ENCODE assay signal across 8 cellular contexts in genomic region chr22:30423296-30423958, GRCh38. TPM values are rescaled to one million over a fixed set of nuclear protein-coding genes. Genes with fewer than 3 reads are reported as not detected.
DNase-seq lines count a peak whose midpoint lies in the region; ATAC-seq and TF ChIP-seq lines count a peak whose summit lies in the region.

No MANE protein-coding gene starts in this region.

- H3K27ac Mint-ChIP-seq in stimulated activated naive CD8-positive, alpha-beta T cell treated with anti-CD3 and anti-CD28 coated beads, Interleukin-15, Interleukin-2, amounts not matched to agents 100 ng/mL and 50 ng/mL, for 24 hours = peak overlapping the region; percentile 99

- peak; percentile 22 for ATAC-seq in GM19372 (IDR thresholded peaks at IDR 0.05; ENCODE audit: low read depth, unreplicated experiment)
- peak; percentile 30 for ATAC-seq in HG03457 (IDR thresholded peaks at IDR 0.05; ENCODE audit: unreplicated experiment)
- ATAC-seq in HG03521 (IDR thresholded peaks at IDR 0.05; ENCODE audit: unreplicated experiment) = no peak

- H3K4me1 ChIP-seq in mesodermal cell (ENCODE audit: control insufficient read depth, insufficient read depth, low read length, poor library complexity, severe bottlenecking) = peaks cover 32% of the 10 kb centered on the region

- no peaks in the 10 kb centered on the region for H3K27me3 Mint-ChIP-seq in stimulated activated naive CD8-positive, alpha-beta T cell treated with anti-CD3 and anti-CD28 coated beads, Interleukin-15, Interleukin-2, amounts not matched to agents 100 ng/mL and 50 ng/mL, for 24 hours

- H3K9me3 Mint-ChIP-seq in stimulated activated naive CD8-positive, alpha-beta T cell treated with anti-CD3 and anti-CD28 coated beads, Interleukin-15, Interleukin-2, amounts not matched to agents 100 ng/mL and 50 ng/mL, for 24 hours = no peaks in the 10 kb centered on the region

- TF ChIP-seq CTCF in AG10803 (conservative IDR thresholded peaks at IDR 0.05; ENCODE audit: low read length) (no peak), VCaP (conservative IDR thresholded peaks at IDR 0.05) (0 out of 2 replicates have a peak, but pooled peaks have one; percentile 7)

- 0 to 1% methylated on average over 26 to 41 of the region's 45 CpGs for WGBS in mesodermal cell (ENCODE audit: insufficient coverage in 2 of 2), 2 experiments

- DNase-seq in AG10803 (ENCODE audit: low read depth) (no peak), dermis blood vessel endothelial cell (peak; percentile 56)

- H3K4me1 Mint-ChIP-seq in stimulated activated naive CD8-positive, alpha-beta T cell treated with anti-CD3 and anti-CD28 coated beads, Interleukin-15, Interleukin-2, amounts not matched to agents 100 ng/mL and 50 ng/mL, for 24 hours (ENCODE audit: low read depth) = peaks cover 76% of the 10 kb centered on the region

- H3K9me3 ChIP-seq in mesodermal cell (ENCODE audit: control insufficient read depth, low read length) = no peaks in the 10 kb centered on the region

- H3K36me3 ChIP-seq in mesodermal cell (ENCODE audit: control insufficient read depth, insufficient read depth, low read length) = peaks cover 26% of the 10 kb centered on the region

- peak overlapping the region; percentile 98 for H3K4me3 Mint-ChIP-seq in stimulated activated naive CD8-positive, alpha-beta T cell treated with anti-CD3 and anti-CD28 coated beads, Interleukin-15, Interleukin-2, amounts not matched to agents 100 ng/mL and 50 ng/mL, for 24 hours

- H3K4me3 ChIP-seq in AG10803 (ENCODE audit: low read length) (peak overlapping the region; percentile 75), mesodermal cell (ENCODE audit: extremely low read depth, insufficient read depth, low read length, poor library complexity, severe bottlenecking) (peak overlapping the region; percentile 61)

- H3K36me3 Mint-ChIP-seq in stimulated activated naive CD8-positive, alpha-beta T cell treated with anti-CD3 and anti-CD28 coated beads, Interleukin-15, Interleukin-2, amounts not matched to agents 100 ng/mL and 50 ng/mL, for 24 hours (ENCODE audit: low read depth) = peaks cover 52% of the 10 kb centered on the region

- H3K27ac ChIP-seq in VCaP (peak overlapping the region; percentile 95), mesodermal cell (ENCODE audit: low read depth, low read length, severe bottlenecking) (peak overlapping the region; percentile 95)

RNA-seq across cellular contexts. Expression of gene MTFP1, which starts 2.1 kb away (rescaled TPM):
- total RNA-seq in dermis blood vessel endothelial cell = 31.7 and 36.8 TPM in 2 replicates
- 25.4 TPM for polyA plus RNA-seq in mesodermal cell (2013, experiment 1 of 2)
- 15.0 TPM for polyA plus RNA-seq in mesodermal cell (2013, experiment 2 of 2)

RNA-seq across cellular contexts. Expression of gene SEC14L2, which starts 26.6 kb away (rescaled TPM):
- total RNA-seq in dermis blood vessel endothelial cell = 16.2 and 17.0 TPM in 2 replicates
- 11.6 TPM for polyA plus RNA-seq in mesodermal cell (2013, experiment 1 of 2)
- 11.4 TPM for polyA plus RNA-seq in mesodermal cell (2013, experiment 2 of 2)

RNA-seq across cellular contexts. Expression of gene RNF215, which starts 36.2 kb away (rescaled TPM):
- 15.1 and 29.3 TPM in 2 replicates for total RNA-seq in dermis blood vessel endothelial cell
- polyA plus RNA-seq in mesodermal cell (2013, experiment 1 of 2) = 21.1 TPM
- 17.0 TPM for polyA plus RNA-seq in mesodermal cell (2013, experiment 2 of 2)

RNA-seq across cellular contexts. Expression of gene SEC14L3, which starts 48.4 kb away (rescaled TPM):
- not detected in 2 replicates for total RNA-seq in dermis blood vessel endothelial cell
- not detected for polyA plus RNA-seq in mesodermal cell (2013, experiment 1 of 2)
- polyA plus RNA-seq in mesodermal cell (2013, experiment 2 of 2) = not detected
